ENCODE assay signal across 23 cellular contexts in the genomic region with DNA sequence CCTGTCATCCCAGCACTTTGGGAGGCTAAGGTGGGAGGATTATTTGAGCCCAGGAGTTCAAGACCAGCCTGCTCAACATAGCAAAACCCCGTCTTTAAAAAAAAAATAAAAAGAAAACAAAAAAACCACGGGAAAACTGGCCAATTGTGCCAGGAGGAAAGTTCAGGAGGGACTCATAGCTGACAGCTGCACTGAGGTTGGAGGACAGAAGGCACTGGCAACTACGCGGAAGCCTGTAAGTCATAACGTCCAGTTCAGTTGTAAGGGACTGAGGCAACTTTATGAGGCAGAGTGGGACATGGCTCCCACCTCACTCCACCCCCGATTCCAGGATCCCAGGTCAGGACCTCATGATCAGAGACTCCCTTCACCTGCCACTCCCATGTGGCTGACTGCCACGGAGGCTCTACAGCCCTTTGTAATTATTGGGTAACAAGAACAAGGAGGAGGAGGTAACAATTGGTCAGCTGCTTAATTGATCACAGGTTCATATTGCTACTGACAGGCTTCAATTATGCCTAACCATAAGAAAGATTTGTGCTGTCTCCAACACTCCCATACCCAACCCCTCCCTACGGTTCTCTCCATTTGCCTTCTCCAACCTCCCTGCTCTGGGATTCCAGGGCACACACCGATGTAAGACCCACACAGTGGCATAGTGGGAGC. TPM values are rescaled to one million over a fixed set of nuclear protein-coding genes. Genes with fewer than 3 reads are reported as not detected.
DNase-seq lines count a peak whose midpoint lies in the region; ATAC-seq lines count a peak whose summit lies in the region.
"Had no signal": no experiment of that assay in that cellular context is flagged by ENCODE, and none has a peak within 500 bp of the region (broad histone marks: within the 10 kb centered on the region; RNA-seq: fewer than 3 reads in every experiment).

No MANE protein-coding gene starts in this region.

- DNase-seq in NCI-H1105 treated with DMSO at 0.1 percent for 48 hours (lab: John Stamatoyannopoulos, UW) (peak; percentile 51), NCI-H1105 (lab: John Stamatoyannopoulos, UW) (no peak), NCI-H2227 treated with DMSO at 0.1 percent for 48 hours (lab: John Stamatoyannopoulos, UW) (peak; percentile 39), myocyte (ENCODE audit: low read depth) (peak; percentile 75), midbrain (lab: John Stamatoyannopoulos, UW) (no peak)
- DNase-seq in activated CD4-positive, CD25-positive, alpha-beta regulatory T cell (lab: John Stamatoyannopoulos, UW) = no peak
- DNase-seq: Caco-2; CD4-positive, alpha-beta memory T cell; DND-41; HCEC 1CT; Kasumi-1; MG63; NCI-H1048; NCI-H187; NCI-H774; Peyer's patch; T-cell had no signal

- ATAC-seq in HG02610 (IDR thresholded peaks at IDR 0.05; ENCODE audit: unreplicated experiment) (no peak), GM18870 (IDR thresholded peaks at IDR 0.05; ENCODE audit: unreplicated experiment) (no peak)
- ATAC-seq: GM23338, T-cell had no signal

RNA-seq across cellular contexts. Expression of gene CCL24, which starts 1.9 kb away (rescaled TPM):
- 0.72 TPM in 1 of 2 replicates, not detected in the other for total RNA-seq in myocyte
- not detected for polyA plus RNA-seq in myocyte (2012)
- total RNA-seq: Caco-2; CD4-positive, alpha-beta memory T cell; G401; GM23338; NCI-H460; OCI-LY7; T-cell had no signal
- polyA plus RNA-seq: CD4-positive, alpha-beta memory T cell; GM23338 had no signal

RNA-seq across cellular contexts. Expression of gene CCL26, which starts 43.5 kb away (rescaled TPM):
- not detected in 2 replicates for total RNA-seq in myocyte
- 0.98 TPM for polyA plus RNA-seq in myocyte (2012)
- total RNA-seq: Caco-2; CD4-positive, alpha-beta memory T cell; G401; OCI-LY7; Peyer's patch; T-cell had no signal
- polyA plus RNA-seq: CD4-positive, alpha-beta memory T cell had no signal

Comparison
In these comparisons a context has a peak if more than half of its experiments do, and no peak if none do; other contexts are left out.
1. DNase-seq: peak in NCI-H1105 treated with DMSO at 0.1 percent for 48 hours (single experiment), NCI-H2227 treated with DMSO at 0.1 percent for 48 hours (single experiment) and myocyte (single experiment); none in NCI-H1105 (single experiment), activated CD4-positive, CD25-positive, alpha-beta regulatory T cell (0 of 4) and midbrain (single experiment).